In genomic region chr7:74475243-74475986, GRCh38 we compare ENCODE assay signal across 11 cellular contexts. TPM values are rescaled to one million over a fixed set of nuclear protein-coding genes. Genes with fewer than 3 reads are reported as not detected.
DNase-seq lines count a peak whose midpoint lies in the region; ATAC-seq, FAIRE-seq and TF ChIP-seq lines count a peak whose summit lies in the region.
"Had no signal": no experiment of that assay in that cellular context is flagged by ENCODE, and none has a peak within 500 bp of the region (broad histone marks: within the 10 kb centered on the region; RNA-seq: fewer than 3 reads in every experiment).

No MANE protein-coding gene starts in this region.

- H3K9me3 ChIP-seq in BLaER1 (no peaks in the 10 kb centered on the region), astrocyte (ENCODE audit: insufficient read depth, low read depth, low read length) (no peaks in the 10 kb centered on the region)

- H4K20me1 ChIP-seq in BLaER1 (peaks cover 95% of the 10 kb centered on the region), astrocyte (ENCODE audit: insufficient read depth, low read length) (peaks cover 48% of the 10 kb centered on the region)

- no peak overlapping the region for H3K9ac ChIP-seq in BLaER1
- no peak overlapping the region for H3K9ac ChIP-seq in astrocyte (ENCODE audit: low read length)

- H3K4me2 ChIP-seq in BLaER1, result peak overlapping the region; percentile 21
- H3K4me2 ChIP-seq in astrocyte (ENCODE audit: low read length), result no peak overlapping the region

- no peak for FAIRE-seq in astrocyte (lab: Jason Lieb, UNC)

- no peaks in the 10 kb centered on the region for H3K36me3 Mint-ChIP-seq in IgD-negative memory B cell
- H3K36me3 Mint-ChIP-seq in astrocyte (ENCODE audit: low read depth, unreplicated experiment), result no peaks in the 10 kb centered on the region
- peaks cover 5% of the 10 kb centered on the region for H3K36me3 Mint-ChIP-seq in nephron progenitor cell (ENCODE audit: low read depth)
- H3K36me3 Mint-ChIP-seq in natural killer cell, result no peaks in the 10 kb centered on the region

- ATAC-seq in HG02588 (IDR thresholded peaks at IDR 0.05; ENCODE audit: unreplicated experiment), result no peak
- ATAC-seq in natural killer cell, result no peak
- no peak for ATAC-seq in HG02973 (IDR thresholded peaks at IDR 0.05; ENCODE audit: unreplicated experiment)

- H3K4me3 ChIP-seq in BLaER1, result no peak overlapping the region
- no peak overlapping the region for H3K4me3 ChIP-seq in astrocyte (ENCODE audit: insufficient read depth, low read depth, low read length)

- H2AFZ ChIP-seq in astrocyte (ENCODE audit: low read depth, low read length), result no peak overlapping the region

- H3K4me1 ChIP-seq in BLaER1, result peaks cover 69% of the 10 kb centered on the region
- H3K4me1 ChIP-seq in astrocyte (ENCODE audit: insufficient read depth, low read length), result peaks cover 43% of the 10 kb centered on the region

- no peak for TF ChIP-seq CTCF in astrocyte (IDR thresholded peaks at IDR 0.05; ENCODE audit: insufficient read depth, low read depth, low read length)
- TF ChIP-seq CTCF in nephron progenitor cell (IDR thresholded peaks at IDR 0.05), result no peak
- TF ChIP-seq CTCF in natural killer cell (IDR thresholded peaks at IDR 0.05), result no peak

- H3K79me2 ChIP-seq in astrocyte (ENCODE audit: insufficient read depth, low read length), result peaks cover 75% of the 10 kb centered on the region

- peak overlapping the region; percentile 67 to 94 (median 92) for H3K27ac Mint-ChIP-seq in IgD-negative memory B cell
- H3K27ac Mint-ChIP-seq in astrocyte (ENCODE audit: unreplicated experiment), result peak overlapping the region; percentile 62
- peak overlapping the region; percentile 48 for H3K27ac Mint-ChIP-seq in nephron progenitor cell
- H3K27ac Mint-ChIP-seq in natural killer cell, result no peak overlapping the region

- H3K27ac ChIP-seq in BLaER1 (no peak overlapping the region), astrocyte (ENCODE audit: low read depth, low read length) (no peak overlapping the region)

- intact Hi-C loops in natural killer cell (cut with micrococcal nuclease), result no loop called here

- H3K27me3 ChIP-seq in BLaER1, result no peaks in the 10 kb centered on the region
- H3K27me3 ChIP-seq in astrocyte (ENCODE audit: insufficient read depth, low read length), result no peaks in the 10 kb centered on the region

- H3K4me1 Mint-ChIP-seq in IgD-negative memory B cell (peaks cover 4 to 7% (median 5%) of the 10 kb centered on the region in 3 donors), astrocyte (ENCODE audit: low read depth, unreplicated experiment) (peaks cover 13% of the 10 kb centered on the region), nephron progenitor cell (peaks cover 47% of the 10 kb centered on the region), natural killer cell (peaks cover 6 to 7% of the 10 kb centered on the region in 2 donors)

- peak overlapping the region in 2 of 4 donors; percentile 33 to 82 for H3K4me3 Mint-ChIP-seq in IgD-negative memory B cell
- H3K4me3 Mint-ChIP-seq in astrocyte (ENCODE audit: unreplicated experiment), result no peak overlapping the region
- H3K4me3 Mint-ChIP-seq in nephron progenitor cell, result no peak overlapping the region
- no peak overlapping the region for H3K4me3 Mint-ChIP-seq in natural killer cell
- H3K4me3 Mint-ChIP-seq: H9 had no signal

- DNase-seq in astrocyte (ENCODE audit: low read depth) (no peak), nephron progenitor cell (no peak), natural killer cell (no peak)
- no peak for DNase-seq in effector CD4-positive, alpha-beta T cell
- DNase-seq: glutamatergic neuron, H9, midbrain had no signal

- H3K36me3 ChIP-seq in BLaER1, result peaks cover 5% of the 10 kb centered on the region; the same call in 1 of the 2 replicates
- H3K36me3 ChIP-seq in astrocyte (ENCODE audit: insufficient read depth, low read length), result no peaks in the 10 kb centered on the region

- no peaks in the 10 kb centered on the region for H3K9me3 Mint-ChIP-seq in IgD-negative memory B cell
- H3K9me3 Mint-ChIP-seq in astrocyte (ENCODE audit: unreplicated experiment), result no peaks in the 10 kb centered on the region
- no peaks in the 10 kb centered on the region for H3K9me3 Mint-ChIP-seq in nephron progenitor cell
- no peaks in the 10 kb centered on the region for H3K9me3 Mint-ChIP-seq in natural killer cell
- H3K9me3 Mint-ChIP-seq: H9 had no signal

- H3K27me3 Mint-ChIP-seq in IgD-negative memory B cell (peaks cover 16% of the 10 kb centered on the region), astrocyte (ENCODE audit: low read depth, unreplicated experiment) (no peaks in the 10 kb centered on the region), nephron progenitor cell (ENCODE audit: low read depth, poor library complexity) (no peaks in the 10 kb centered on the region), natural killer cell (ENCODE audit: low read depth in 2 of 2) (peaks cover 3 to 6% of the 10 kb centered on the region in 2 donors)

RNA-seq across cellular contexts. Expression of gene GTF2IRD1, which starts 21.7 kb away (rescaled TPM):
- not detected for polyA plus RNA-seq in IgD-negative memory B cell
- total RNA-seq in astrocyte (19.3 and 20.4 TPM in 2 replicates), natural killer cell (not detected)

Comparison
In these comparisons a context has a peak if more than half of its experiments do, and no peak if none do; other contexts are left out.
1. H3K27ac Mint-ChIP-seq: peak in IgD-negative memory B cell (3 of 3), astrocyte (single experiment) and nephron progenitor cell (single experiment); none in natural killer cell (0 of 2).
2. RNA of gene GTF2IRD1, which starts 21.7 kb away (total RNA-seq): 19.3 to 20.4 TPM in astrocyte; not detected in natural killer cell; every median in the first group is over 10 times any median in the second.